Comparison of ENCODE assay signal across 12 cellular contexts in the genomic region with DNA sequence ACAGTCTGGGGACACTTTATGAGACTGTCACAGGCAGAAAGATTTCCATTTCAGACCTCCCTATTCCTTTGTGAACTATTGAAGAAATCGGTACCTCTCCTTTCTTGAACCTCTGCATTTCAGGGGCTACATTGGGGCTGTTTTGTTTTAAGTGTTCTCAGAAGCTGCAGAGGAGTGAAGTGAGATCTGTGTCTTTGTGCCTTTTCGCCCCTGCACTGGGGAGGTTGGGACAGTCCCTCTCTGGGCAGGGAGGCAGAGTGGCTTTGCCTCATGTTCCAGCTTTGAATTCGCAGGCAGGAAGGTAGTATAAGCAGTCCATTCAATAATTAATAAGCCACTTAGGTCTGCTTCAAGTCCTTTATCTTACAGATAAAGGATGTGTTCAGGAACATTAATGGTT. TPM values are rescaled to one million over a fixed set of nuclear protein-coding genes. Genes with fewer than 3 reads are reported as not detected.
DNase-seq lines count a peak whose midpoint lies in the region; ATAC-seq and TF ChIP-seq lines count a peak whose summit lies in the region.
"Had no signal": no experiment of that assay in that cellular context is flagged by ENCODE, and none has a peak within 500 bp of the region (broad histone marks: within the 10 kb centered on the region; RNA-seq: fewer than 3 reads in every experiment).

No MANE protein-coding gene starts in this region.

- CTCF ChIA-PET in HEK293T (lab: Yijun Ruan, JAX), result no interaction called here

- no peaks in the 10 kb centered on the region for H3K36me3 Mint-ChIP-seq in activated T-cell treated with anti-CD3 and anti-CD28 coated beads, Interleukin-2, amount 50 U/mL, for 4 hours (ENCODE audit: insufficient read depth)

- H3K27me3 Mint-ChIP-seq in activated T-cell treated with anti-CD3 and anti-CD28 coated beads, Interleukin-2, amount 50 U/mL, for 4 hours (ENCODE audit: low read depth), result peaks cover 36% of the 10 kb centered on the region

- no peak for DNase-seq in activated T-cell treated with anti-CD3 and anti-CD28 coated beads, Interleukin-2, amount 50 U/mL, for 4 hours
- DNase-seq in HK-2 (ENCODE audit: unreplicated experiment) (no peak), HEK293T (ENCODE audit: extremely low spot score) (no peak)
- DNase-seq: activated CD8-positive, alpha-beta T cell treated with anti-CD3 and anti-CD28 coated beads for 36 hours; adrenal gland; DMS79; NCI-H526 had no signal

- no peaks in the 10 kb centered on the region for H3K4me1 Mint-ChIP-seq in activated T-cell treated with anti-CD3 and anti-CD28 coated beads, Interleukin-2, amount 50 U/mL, for 4 hours (ENCODE audit: low read depth)

- ATAC-seq in GM19035 (IDR thresholded peaks at IDR 0.05; ENCODE audit: unreplicated experiment), result peak; percentile 36
- peak; percentile 29 for ATAC-seq in HG02610 (IDR thresholded peaks at IDR 0.05; ENCODE audit: unreplicated experiment)
- ATAC-seq in HG03442 (IDR thresholded peaks at IDR 0.05; ENCODE audit: unreplicated experiment), result peak; percentile 28
- ATAC-seq in activated T-cell treated with anti-CD3 and anti-CD28 coated beads, Interleukin-2, amount 50 U/mL, for 4 hours, result no peak
- ATAC-seq: activated CD8-positive, alpha-beta T cell treated with anti-CD3 and anti-CD28 coated beads for 36 hours had no signal

- H3K9me3 Mint-ChIP-seq in activated T-cell treated with anti-CD3 and anti-CD28 coated beads, Interleukin-2, amount 50 U/mL, for 4 hours, result no peaks in the 10 kb centered on the region

- POLR2A ChIA-PET in HEK293T (lab: Yijun Ruan, JAX), result no interaction called here

- no peak overlapping the region for H3K4me3 Mint-ChIP-seq in activated T-cell treated with anti-CD3 and anti-CD28 coated beads, Interleukin-2, amount 50 U/mL, for 4 hours
- H3K4me3 Mint-ChIP-seq: activated CD8-positive, alpha-beta T cell treated with anti-CD3 and anti-CD28 coated beads for 36 hours had no signal

- H3K27ac ChIP-seq in temporal lobe (ENCODE audit: low read depth, low read length), result peak overlapping the region; percentile 94
- H3K27ac ChIP-seq: adrenal gland, epithelial cell of prostate had no signal

TF ChIP-seq in HEK293T, 16 proteins besides CTCF, POLR2A, EP300 and RAD21:
- TF ChIP-seq ARNT (IDR thresholded peaks at IDR 0.05) (no peak), L3MBTL2 (conservative IDR thresholded peaks at IDR 0.05) (no peak), HDGF (IDR thresholded peaks at IDR 0.05; ENCODE audit: borderline replicate concordance) (no peak), CTBP1 (IDR thresholded peaks at IDR 0.05; ENCODE audit: borderline replicate concordance) (no peak), NFRKB (IDR thresholded peaks at IDR 0.05) (no peak), BHLHE40 (IDR thresholded peaks at IDR 0.05; ENCODE audit: borderline replicate concordance) (no peak), ELF4 (IDR thresholded peaks at IDR 0.05) (no peak), FOXM1 (IDR thresholded peaks at IDR 0.05; ENCODE audit: borderline replicate concordance) (no peak), ZNF384 (IDR thresholded peaks at IDR 0.05) (no peak), LEF1 (IDR thresholded peaks at IDR 0.05; ENCODE audit: borderline replicate concordance) (no peak), TARDBP (IDR thresholded peaks at IDR 0.05) (no peak), FOXA1 (IDR thresholded peaks at IDR 0.05) (no peak), SUZ12 (IDR thresholded peaks at IDR 0.05) (no peak), SP1 (IDR thresholded peaks at IDR 0.05) (no peak), FOXK2 (IDR thresholded peaks at IDR 0.05) (no peak)
- TF ChIP-seq, protein P1, sequence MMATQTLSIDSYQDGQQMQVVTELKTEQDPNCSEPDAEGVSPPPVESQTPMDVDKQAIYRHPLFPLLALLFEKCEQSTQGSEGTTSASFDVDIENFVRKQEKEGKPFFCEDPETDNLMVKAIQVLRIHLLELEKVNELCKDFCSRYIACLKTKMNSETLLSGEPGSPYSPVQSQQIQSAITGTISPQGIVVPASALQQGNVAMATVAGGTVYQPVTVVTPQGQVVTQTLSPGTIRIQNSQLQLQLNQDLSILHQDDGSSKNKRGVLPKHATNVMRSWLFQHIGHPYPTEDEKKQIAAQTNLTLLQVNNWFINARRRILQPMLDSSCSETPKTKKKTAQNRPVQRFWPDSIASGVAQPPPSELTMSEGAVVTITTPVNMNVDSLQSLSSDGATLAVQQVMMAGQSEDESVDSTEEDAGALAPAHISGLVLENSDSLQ (IDR thresholded peaks at IDR 0.05), result no peak
TF ChIP-seq in HEK293T: peak in this region for 0.

RNA-seq across cellular contexts. Expression of a gene that starts 9.5 kb away (rescaled TPM):
- 129 TPM for total RNA-seq in temporal lobe
- total RNA-seq in activated T-cell treated with anti-CD3 and anti-CD28 coated beads, Interleukin-2, amount 50 U/mL, for 4 hours, result not detected
- total RNA-seq: activated CD8-positive, alpha-beta T cell treated with anti-CD3 and anti-CD28 coated beads for 36 hours had no signal

Comparison
In these comparisons a context has a peak if more than half of its experiments do, and no peak if none do; other contexts are left out.
1. ATAC-seq: peak in GM19035 (single experiment), HG02610 (single experiment) and HG03442 (single experiment); none in activated T-cell treated with anti-CD3 and anti-CD28 coated beads, Interleukin-2, amount 50 U/mL, for 4 hours (0 of 2).
2. RNA of a gene that starts 9.5 kb away (total RNA-seq): 129 TPM in temporal lobe (single experiment); not detected in activated T-cell treated with anti-CD3 and anti-CD28 coated beads, Interleukin-2, amount 50 U/mL, for 4 hours; every median in the first group is over 100 times any median in the second.